Comparison of ENCODE assay signal across 1 cellular context in genomic region chr17:47916489-47917208, GRCh38.
TF ChIP-seq lines count a peak whose summit lies in the region.

No MANE protein-coding gene starts in this region.

TF ChIP-seq in HCT116, 20 proteins besides CTCF, POLR2A, EP300 and RAD21:
- TF ChIP-seq CBX3 (IDR thresholded peaks at IDR 0.05; ENCODE audit: low read depth) (no peak), FOSL1 (IDR thresholded peaks at IDR 0.05; ENCODE audit: low read depth) (no peak), SIN3A (IDR thresholded peaks at IDR 0.05; ENCODE audit: low read depth) (no peak), TCF7L2 (IDR thresholded peaks at IDR 0.05; ENCODE audit: borderline replicate concordance, extremely low read depth, insufficient read depth, insufficient read length) (no peak), EGR1 (IDR thresholded peaks at IDR 0.05; ENCODE audit: low read depth) (no peak), CEBPB (IDR thresholded peaks at IDR 0.05; ENCODE audit: low read depth) (no peak), MAX (IDR thresholded peaks at IDR 0.05) (no peak), EZH2 (IDR thresholded peaks at IDR 0.05) (no peak), ELF1 (IDR thresholded peaks at IDR 0.05; ENCODE audit: borderline replicate concordance, low read depth) (no peak)
- TF ChIP-seq, protein P1, sequence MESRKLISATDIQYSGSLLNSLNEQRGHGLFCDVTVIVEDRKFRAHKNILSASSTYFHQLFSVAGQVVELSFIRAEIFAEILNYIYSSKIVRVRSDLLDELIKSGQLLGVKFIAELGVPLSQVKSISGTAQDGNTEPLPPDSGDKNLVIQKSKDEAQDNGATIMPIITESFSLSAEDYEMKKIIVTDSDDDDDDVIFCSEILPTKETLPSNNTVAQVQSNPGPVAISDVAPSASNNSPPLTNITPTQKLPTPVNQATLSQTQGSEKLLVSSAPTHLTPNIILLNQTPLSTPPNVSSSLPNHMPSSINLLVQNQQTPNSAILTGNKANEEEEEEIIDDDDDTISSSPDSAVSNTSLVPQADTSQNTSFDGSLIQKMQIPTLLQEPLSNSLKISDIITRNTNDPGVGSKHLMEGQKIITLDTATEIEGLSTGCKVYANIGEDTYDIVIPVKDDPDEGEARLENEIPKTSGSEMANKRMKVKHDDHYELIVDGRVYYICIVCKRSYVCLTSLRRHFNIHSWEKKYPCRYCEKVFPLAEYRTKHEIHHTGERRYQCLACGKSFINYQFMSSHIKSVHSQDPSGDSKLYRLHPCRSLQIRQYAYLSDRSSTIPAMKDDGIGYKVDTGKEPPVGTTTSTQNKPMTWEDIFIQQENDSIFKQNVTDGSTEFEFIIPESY (IDR thresholded peaks at IDR 0.05; ENCODE audit: extremely low read depth, insufficient replicate concordance, low read length) = no peak
- TF ChIP-seq, protein P2, sequence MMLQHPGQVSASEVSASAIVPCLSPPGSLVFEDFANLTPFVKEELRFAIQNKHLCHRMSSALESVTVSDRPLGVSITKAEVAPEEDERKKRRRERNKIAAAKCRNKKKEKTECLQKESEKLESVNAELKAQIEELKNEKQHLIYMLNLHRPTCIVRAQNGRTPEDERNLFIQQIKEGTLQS (IDR thresholded peaks at IDR 0.05) = no peak
- TF ChIP-seq, protein P3, sequence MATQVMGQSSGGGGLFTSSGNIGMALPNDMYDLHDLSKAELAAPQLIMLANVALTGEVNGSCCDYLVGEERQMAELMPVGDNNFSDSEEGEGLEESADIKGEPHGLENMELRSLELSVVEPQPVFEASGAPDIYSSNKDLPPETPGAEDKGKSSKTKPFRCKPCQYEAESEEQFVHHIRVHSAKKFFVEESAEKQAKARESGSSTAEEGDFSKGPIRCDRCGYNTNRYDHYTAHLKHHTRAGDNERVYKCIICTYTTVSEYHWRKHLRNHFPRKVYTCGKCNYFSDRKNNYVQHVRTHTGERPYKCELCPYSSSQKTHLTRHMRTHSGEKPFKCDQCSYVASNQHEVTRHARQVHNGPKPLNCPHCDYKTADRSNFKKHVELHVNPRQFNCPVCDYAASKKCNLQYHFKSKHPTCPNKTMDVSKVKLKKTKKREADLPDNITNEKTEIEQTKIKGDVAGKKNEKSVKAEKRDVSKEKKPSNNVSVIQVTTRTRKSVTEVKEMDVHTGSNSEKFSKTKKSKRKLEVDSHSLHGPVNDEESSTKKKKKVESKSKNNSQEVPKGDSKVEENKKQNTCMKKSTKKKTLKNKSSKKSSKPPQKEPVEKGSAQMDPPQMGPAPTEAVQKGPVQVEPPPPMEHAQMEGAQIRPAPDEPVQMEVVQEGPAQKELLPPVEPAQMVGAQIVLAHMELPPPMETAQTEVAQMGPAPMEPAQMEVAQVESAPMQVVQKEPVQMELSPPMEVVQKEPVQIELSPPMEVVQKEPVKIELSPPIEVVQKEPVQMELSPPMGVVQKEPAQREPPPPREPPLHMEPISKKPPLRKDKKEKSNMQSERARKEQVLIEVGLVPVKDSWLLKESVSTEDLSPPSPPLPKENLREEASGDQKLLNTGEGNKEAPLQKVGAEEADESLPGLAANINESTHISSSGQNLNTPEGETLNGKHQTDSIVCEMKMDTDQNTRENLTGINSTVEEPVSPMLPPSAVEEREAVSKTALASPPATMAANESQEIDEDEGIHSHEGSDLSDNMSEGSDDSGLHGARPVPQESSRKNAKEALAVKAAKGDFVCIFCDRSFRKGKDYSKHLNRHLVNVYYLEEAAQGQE (IDR thresholded peaks at IDR 0.05; ENCODE audit: low read depth) = no peak
